1 cellular context compared by ENCODE assay signal in the genomic region with DNA sequence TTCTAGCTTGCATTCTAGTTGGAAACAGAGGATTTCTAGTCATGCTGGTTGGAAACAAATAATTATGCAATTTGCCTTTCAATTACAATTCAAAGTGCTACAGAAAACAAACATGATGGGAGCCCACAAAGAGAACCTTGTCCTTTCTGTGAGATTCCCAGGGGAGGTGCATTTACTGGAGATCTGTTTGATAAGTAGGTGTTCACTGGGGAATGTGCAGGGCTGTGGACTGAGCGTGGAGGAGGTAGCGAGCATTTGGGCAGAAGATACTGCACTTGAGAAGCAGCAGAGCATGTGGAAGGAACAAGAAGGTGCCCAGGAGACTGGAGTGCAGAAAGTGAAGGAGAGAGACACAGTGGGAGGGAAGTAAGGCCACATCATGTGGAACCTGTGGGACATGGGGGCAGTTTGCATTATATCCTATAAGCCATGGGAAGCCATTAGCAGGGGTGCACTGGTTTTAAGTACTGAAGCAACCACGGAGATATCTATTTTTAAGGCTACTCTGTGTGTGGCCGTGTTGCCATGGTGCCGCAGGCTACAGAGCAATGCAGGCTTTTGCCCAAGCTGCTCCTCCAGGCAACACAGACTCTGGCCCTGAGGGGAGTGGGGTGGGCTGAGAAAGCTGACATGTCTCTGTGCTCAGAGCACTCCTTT.
TF ChIP-seq lines count a peak whose summit lies in the region.

No MANE protein-coding gene starts in this region.

TF ChIP-seq in HepG2, 621 proteins besides CTCF, POLR2A, EP300 and RAD21 (continued from another document and continues in another):
- TF ChIP-seq, protein P1, sequence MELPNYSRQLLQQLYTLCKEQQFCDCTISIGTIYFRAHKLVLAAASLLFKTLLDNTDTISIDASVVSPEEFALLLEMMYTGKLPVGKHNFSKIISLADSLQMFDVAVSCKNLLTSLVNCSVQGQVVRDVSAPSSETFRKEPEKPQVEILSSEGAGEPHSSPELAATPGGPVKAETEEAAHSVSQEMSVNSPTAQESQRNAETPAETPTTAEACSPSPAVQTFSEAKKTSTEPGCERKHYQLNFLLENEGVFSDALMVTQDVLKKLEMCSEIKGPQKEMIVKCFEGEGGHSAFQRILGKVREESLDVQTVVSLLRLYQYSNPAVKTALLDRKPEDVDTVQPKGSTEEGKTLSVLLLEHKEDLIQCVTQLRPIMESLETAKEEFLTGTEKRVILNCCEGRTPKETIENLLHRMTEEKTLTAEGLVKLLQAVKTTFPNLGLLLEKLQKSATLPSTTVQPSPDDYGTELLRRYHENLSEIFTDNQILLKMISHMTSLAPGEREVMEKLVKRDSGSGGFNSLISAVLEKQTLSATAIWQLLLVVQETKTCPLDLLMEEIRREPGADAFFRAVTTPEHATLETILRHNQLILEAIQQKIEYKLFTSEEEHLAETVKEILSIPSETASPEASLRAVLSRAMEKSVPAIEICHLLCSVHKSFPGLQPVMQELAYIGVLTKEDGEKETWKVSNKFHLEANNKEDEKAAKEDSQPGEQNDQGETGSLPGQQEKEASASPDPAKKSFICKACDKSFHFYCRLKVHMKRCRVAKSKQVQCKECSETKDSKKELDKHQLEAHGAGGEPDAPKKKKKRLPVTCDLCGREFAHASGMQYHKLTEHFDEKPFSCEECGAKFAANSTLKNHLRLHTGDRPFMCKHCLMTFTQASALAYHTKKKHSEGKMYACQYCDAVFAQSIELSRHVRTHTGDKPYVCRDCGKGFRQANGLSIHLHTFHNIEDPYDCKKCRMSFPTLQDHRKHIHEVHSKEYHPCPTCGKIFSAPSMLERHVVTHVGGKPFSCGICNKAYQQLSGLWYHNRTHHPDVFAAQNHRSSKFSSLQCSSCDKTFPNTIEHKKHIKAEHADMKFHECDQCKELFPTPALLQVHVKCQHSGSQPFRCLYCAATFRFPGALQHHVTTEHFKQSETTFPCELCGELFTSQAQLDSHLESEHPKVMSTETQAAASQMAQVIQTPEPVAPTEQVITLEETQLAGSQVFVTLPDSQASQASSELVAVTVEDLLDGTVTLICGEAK (IDR thresholded peaks at IDR 0.05): no peak
- TF ChIP-seq, protein P1 (CRISPR knock-in tag; IDR thresholded peaks at IDR 0.05): 0 out of 2 replicates have a peak, but pooled peaks have one; percentile 23
- no peak for TF ChIP-seq ZNF773 (CRISPR knock-in tag; IDR thresholded peaks at IDR 0.05; ENCODE audit: borderline replicate concordance)
- TF ChIP-seq, protein P2, sequence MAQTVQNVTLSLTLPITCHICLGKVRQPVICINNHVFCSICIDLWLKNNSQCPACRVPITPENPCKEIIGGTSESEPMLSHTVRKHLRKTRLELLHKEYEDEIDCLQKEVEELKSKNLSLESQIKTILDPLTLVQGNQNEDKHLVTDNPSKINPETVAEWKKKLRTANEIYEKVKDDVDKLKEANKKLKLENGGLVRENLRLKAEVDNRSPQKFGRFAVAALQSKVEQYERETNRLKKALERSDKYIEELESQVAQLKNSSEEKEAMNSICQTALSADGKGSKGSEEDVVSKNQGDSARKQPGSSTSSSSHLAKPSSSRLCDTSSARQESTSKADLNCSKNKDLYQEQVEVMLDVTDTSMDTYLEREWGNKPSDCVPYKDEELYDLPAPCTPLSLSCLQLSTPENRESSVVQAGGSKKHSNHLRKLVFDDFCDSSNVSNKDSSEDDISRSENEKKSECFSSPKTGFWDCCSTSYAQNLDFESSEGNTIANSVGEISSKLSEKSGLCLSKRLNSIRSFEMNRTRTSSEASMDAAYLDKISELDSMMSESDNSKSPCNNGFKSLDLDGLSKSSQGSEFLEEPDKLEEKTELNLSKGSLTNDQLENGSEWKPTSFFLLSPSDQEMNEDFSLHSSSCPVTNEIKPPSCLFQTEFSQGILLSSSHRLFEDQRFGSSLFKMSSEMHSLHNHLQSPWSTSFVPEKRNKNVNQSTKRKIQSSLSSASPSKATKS (CRISPR knock-in tag; IDR thresholded peaks at IDR 0.05): no peak
- TF ChIP-seq ASH2L (IDR thresholded peaks at IDR 0.05; ENCODE audit: insufficient read length, low read depth, low read length): no peak
- peak; percentile 77 for TF ChIP-seq HOXA5 (CRISPR knock-in tag; IDR thresholded peaks at IDR 0.05)
- TF ChIP-seq, protein P3, sequence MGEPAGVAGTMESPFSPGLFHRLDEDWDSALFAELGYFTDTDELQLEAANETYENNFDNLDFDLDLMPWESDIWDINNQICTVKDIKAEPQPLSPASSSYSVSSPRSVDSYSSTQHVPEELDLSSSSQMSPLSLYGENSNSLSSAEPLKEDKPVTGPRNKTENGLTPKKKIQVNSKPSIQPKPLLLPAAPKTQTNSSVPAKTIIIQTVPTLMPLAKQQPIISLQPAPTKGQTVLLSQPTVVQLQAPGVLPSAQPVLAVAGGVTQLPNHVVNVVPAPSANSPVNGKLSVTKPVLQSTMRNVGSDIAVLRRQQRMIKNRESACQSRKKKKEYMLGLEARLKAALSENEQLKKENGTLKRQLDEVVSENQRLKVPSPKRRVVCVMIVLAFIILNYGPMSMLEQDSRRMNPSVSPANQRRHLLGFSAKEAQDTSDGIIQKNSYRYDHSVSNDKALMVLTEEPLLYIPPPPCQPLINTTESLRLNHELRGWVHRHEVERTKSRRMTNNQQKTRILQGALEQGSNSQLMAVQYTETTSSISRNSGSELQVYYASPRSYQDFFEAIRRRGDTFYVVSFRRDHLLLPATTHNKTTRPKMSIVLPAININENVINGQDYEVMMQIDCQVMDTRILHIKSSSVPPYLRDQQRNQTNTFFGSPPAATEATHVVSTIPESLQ (CRISPR knock-in tag; conservative IDR thresholded peaks at IDR 0.05): no peak
- TF ChIP-seq RBM22 (optimal IDR thresholded peaks at IDR 0.05; ENCODE audit: low read length): no peak
- 0 out of 2 replicates have a peak, but pooled peaks have one; percentile 32 for TF ChIP-seq ZNF263 (CRISPR knock-in tag; IDR thresholded peaks at IDR 0.05)
- TF ChIP-seq TARDBP (CRISPR knock-in tag; IDR thresholded peaks at IDR 0.05): peak; percentile 65
- TF ChIP-seq RAD51 (IDR thresholded peaks at IDR 0.05; ENCODE audit: borderline replicate concordance): no peak
- no peak; the same call in 1 of the 2 replicates for TF ChIP-seq JDP2 (CRISPR knock-in tag; IDR thresholded peaks at IDR 0.05; ENCODE audit: borderline replicate concordance)
- no peak for TF ChIP-seq ZNF446 (CRISPR knock-in tag; IDR thresholded peaks at IDR 0.05)
- no peak for TF ChIP-seq ZMYM3 (CRISPR knock-in tag; IDR thresholded peaks at IDR 0.05)
- TF ChIP-seq RARG (CRISPR knock-in tag; IDR thresholded peaks at IDR 0.05; ENCODE audit: low read depth): no peak
- TF ChIP-seq ARNT2 (CRISPR knock-in tag; IDR thresholded peaks at IDR 0.05; ENCODE audit: low read depth): peak; percentile 67
- peak; percentile 93 for TF ChIP-seq ISL2 (CRISPR knock-in tag; IDR thresholded peaks at IDR 0.05)
- TF ChIP-seq FOXC1 (CRISPR knock-in tag; IDR thresholded peaks at IDR 0.05; ENCODE audit: borderline replicate concordance): peak; percentile 27; the same call in 1 of the 2 replicates
- no peak for TF ChIP-seq ZNF792 (CRISPR knock-in tag; IDR thresholded peaks at IDR 0.05)
- TF ChIP-seq, protein P4, sequence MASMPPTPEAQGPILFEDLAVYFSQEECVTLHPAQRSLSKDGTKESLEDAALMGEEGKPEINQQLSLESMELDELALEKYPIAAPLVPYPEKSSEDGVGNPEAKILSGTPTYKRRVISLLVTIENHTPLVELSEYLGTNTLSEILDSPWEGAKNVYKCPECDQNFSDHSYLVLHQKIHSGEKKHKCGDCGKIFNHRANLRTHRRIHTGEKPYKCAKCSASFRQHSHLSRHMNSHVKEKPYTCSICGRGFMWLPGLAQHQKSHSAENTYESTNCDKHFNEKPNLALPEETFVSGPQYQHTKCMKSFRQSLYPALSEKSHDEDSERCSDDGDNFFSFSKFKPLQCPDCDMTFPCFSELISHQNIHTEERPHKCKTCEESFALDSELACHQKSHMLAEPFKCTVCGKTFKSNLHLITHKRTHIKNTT (CRISPR knock-in tag; IDR thresholded peaks at IDR 0.05): no peak
- TF ChIP-seq SRY (CRISPR knock-in tag; IDR thresholded peaks at IDR 0.05): no peak
- TF ChIP-seq, protein P5, sequence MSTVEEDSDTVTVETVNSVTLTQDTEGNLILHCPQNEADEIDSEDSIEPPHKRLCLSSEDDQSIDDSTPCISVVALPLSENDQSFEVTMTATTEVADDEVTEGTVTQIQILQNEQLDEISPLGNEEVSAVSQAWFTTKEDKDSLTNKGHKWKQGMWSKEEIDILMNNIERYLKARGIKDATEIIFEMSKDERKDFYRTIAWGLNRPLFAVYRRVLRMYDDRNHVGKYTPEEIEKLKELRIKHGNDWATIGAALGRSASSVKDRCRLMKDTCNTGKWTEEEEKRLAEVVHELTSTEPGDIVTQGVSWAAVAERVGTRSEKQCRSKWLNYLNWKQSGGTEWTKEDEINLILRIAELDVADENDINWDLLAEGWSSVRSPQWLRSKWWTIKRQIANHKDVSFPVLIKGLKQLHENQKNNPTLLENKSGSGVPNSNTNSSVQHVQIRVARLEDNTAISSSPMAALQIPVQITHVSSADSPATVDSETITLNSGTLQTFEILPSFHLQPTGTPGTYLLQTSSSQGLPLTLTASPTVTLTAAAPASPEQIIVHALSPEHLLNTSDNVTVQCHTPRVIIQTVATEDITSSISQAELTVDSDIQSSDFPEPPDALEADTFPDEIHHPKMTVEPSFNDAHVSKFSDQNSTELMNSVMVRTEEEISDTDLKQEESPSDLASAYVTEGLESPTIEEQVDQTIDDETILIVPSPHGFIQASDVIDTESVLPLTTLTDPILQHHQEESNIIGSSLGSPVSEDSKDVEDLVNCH (CRISPR knock-in tag; IDR thresholded peaks at IDR 0.05): no peak
- TF ChIP-seq, protein P6, sequence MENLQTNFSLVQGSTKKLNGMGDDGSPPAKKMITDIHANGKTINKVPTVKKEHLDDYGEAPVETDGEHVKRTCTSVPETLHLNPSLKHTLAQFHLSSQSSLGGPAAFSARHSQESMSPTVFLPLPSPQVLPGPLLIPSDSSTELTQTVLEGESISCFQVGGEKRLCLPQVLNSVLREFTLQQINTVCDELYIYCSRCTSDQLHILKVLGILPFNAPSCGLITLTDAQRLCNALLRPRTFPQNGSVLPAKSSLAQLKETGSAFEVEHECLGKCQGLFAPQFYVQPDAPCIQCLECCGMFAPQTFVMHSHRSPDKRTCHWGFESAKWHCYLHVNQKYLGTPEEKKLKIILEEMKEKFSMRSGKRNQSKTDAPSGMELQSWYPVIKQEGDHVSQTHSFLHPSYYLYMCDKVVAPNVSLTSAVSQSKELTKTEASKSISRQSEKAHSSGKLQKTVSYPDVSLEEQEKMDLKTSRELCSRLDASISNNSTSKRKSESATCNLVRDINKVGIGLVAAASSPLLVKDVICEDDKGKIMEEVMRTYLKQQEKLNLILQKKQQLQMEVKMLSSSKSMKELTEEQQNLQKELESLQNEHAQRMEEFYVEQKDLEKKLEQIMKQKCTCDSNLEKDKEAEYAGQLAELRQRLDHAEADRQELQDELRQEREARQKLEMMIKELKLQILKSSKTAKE (CRISPR knock-in tag; IDR thresholded peaks at IDR 0.05; ENCODE audit: borderline replicate concordance): no peak
- TF ChIP-seq NCOA5 (CRISPR knock-in tag; IDR thresholded peaks at IDR 0.05): no peak
- no peak for TF ChIP-seq SNRNP70 (IDR thresholded peaks at IDR 0.05; ENCODE audit: low read depth, low read length)
- TF ChIP-seq, protein P7, sequence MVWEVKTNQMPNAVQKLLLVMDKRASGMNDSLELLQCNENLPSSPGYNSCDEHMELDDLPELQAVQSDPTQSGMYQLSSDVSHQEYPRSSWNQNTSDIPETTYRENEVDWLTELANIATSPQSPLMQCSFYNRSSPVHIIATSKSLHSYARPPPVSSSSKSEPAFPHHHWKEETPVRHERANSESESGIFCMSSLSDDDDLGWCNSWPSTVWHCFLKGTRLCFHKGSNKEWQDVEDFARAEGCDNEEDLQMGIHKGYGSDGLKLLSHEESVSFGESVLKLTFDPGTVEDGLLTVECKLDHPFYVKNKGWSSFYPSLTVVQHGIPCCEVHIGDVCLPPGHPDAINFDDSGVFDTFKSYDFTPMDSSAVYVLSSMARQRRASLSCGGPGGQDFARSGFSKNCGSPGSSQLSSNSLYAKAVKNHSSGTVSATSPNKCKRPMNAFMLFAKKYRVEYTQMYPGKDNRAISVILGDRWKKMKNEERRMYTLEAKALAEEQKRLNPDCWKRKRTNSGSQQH (CRISPR knock-in tag; IDR thresholded peaks at IDR 0.05; ENCODE audit: low read depth): no peak
- TF ChIP-seq, protein P8, sequence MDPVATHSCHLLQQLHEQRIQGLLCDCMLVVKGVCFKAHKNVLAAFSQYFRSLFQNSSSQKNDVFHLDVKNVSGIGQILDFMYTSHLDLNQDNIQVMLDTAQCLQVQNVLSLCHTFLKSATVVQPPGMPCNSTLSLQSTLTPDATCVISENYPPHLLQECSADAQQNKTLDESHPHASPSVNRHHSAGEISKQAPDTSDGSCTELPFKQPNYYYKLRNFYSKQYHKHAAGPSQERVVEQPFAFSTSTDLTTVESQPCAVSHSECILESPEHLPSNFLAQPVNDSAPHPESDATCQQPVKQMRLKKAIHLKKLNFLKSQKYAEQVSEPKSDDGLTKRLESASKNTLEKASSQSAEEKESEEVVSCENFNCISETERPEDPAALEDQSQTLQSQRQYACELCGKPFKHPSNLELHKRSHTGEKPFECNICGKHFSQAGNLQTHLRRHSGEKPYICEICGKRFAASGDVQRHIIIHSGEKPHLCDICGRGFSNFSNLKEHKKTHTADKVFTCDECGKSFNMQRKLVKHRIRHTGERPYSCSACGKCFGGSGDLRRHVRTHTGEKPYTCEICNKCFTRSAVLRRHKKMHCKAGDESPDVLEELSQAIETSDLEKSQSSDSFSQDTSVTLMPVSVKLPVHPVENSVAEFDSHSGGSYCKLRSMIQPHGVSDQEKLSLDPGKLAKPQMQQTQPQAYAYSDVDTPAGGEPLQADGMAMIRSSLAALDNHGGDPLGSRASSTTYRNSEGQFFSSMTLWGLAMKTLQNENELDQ (CRISPR knock-in tag; IDR thresholded peaks at IDR 0.05; ENCODE audit: borderline replicate concordance): no peak
- TF ChIP-seq HNRNPLL (IDR thresholded peaks at IDR 0.05; ENCODE audit: low read depth, low read length, poor library complexity, severe bottlenecking): no peak
- no peak for TF ChIP-seq PHB2 (IDR thresholded peaks at IDR 0.05; ENCODE audit: partially characterized antibody)
- TF ChIP-seq SP1 (IDR thresholded peaks at IDR 0.05): no peak
- no peak for TF ChIP-seq SP1 (CRISPR knock-in tag; IDR thresholded peaks at IDR 0.05)
